In genomic region chr17:3073850-3074249, GRCh38 we compare ENCODE assay signal across 10 cellular contexts. TPM values are rescaled to one million over a fixed set of nuclear protein-coding genes. Genes with fewer than 3 reads are reported as not detected.
DNase-seq lines count a peak whose midpoint lies in the region; ATAC-seq and TF ChIP-seq lines count a peak whose summit lies in the region.
"Not testable (repeated sequence)": the region's sequence is repeated elsewhere in the genome, so short reads cannot be mapped to it uniquely, and the experiment has no call there.
"Had no signal": no experiment of that assay in that cellular context is flagged by ENCODE, and none has a peak within 500 bp of the region (broad histone marks: within the 10 kb centered on the region; RNA-seq: fewer than 3 reads in every experiment).

No MANE protein-coding gene starts in this region.

- not testable (repeated sequence) for H3K9me3 ChIP-seq in OCI-LY7 (ENCODE audit: low read length); lower lobe of right lung; upper lobe of right lung

- not testable (repeated sequence) for H3K27me3 ChIP-seq in lower lobe of right lung (ENCODE audit: low read depth); upper lobe of right lung

- CTCF ChIA-PET in OCI-LY7 (lab: Charles Lee; ENCODE audit: unreplicated experiment): not testable (repeated sequence)

- not testable (repeated sequence) for H3K79me2 ChIP-seq in OCI-LY7 (ENCODE audit: insufficient read depth, low read depth, low read length)

- H3K4me3 ChIP-seq in OCI-LY7 (ENCODE audit: low read depth, low read length, poor library complexity, severe bottlenecking); lower lobe of right lung; upper lobe of right lung: not testable (repeated sequence)

- POLR2A ChIA-PET in OCI-LY7 (lab: Charles Lee): not testable (repeated sequence)

- not testable (repeated sequence) for H4K20me1 ChIP-seq in OCI-LY7 (ENCODE audit: insufficient read depth, low read length)

- H2AFZ ChIP-seq in OCI-LY7 (ENCODE audit: low read length): not testable (repeated sequence)

- H3K4me2 ChIP-seq in OCI-LY7 (ENCODE audit: low read length): not testable (repeated sequence)

- 0 out of 2 replicates have a peak, but pooled peaks have one; percentile 12 for TF ChIP-seq CTCF in GM12874 (IDR thresholded peaks at IDR 0.05; ENCODE audit: insufficient read depth, low read depth, low read length)
- TF ChIP-seq CTCF in OCI-LY7 (conservative IDR thresholded peaks at IDR 0.05; ENCODE audit: low read length): peak; percentile 80
- TF ChIP-seq CTCF in lower lobe of right lung (IDR thresholded peaks at IDR 0.05): peak; percentile 12
- peak; percentile 23 for TF ChIP-seq CTCF in upper lobe of right lung (IDR thresholded peaks at IDR 0.05)

- intact Hi-C loops in OCI-LY7 (cut with micrococcal nuclease; ENCODE audit: unreplicated experiment); lower lobe of right lung (cut with DNase I); upper lobe of right lung (cut with DNase I): not testable (repeated sequence)

- BruUV-seq in OCI-LY7 (replicated peaks; lab: Mats Ljungman, UMichigan): not testable (repeated sequence)

- DNase-seq in CD1c-positive myeloid dendritic cell (ENCODE audit: extremely low spot score) (peak; percentile 45), MV-4-11 (lab: John Stamatoyannopoulos, UW) (peak; percentile 51), OCI-LY7 (ENCODE audit: low spot score) (peak; percentile 63)
- DNase-seq in lower lobe of right lung, upper lobe of right lung: not testable (repeated sequence)

- H3K4me1 ChIP-seq in OCI-LY7 (ENCODE audit: insufficient read depth, low read length, poor library complexity, severe bottlenecking); lower lobe of right lung; upper lobe of right lung: not testable (repeated sequence)

- H3K36me3 ChIP-seq in OCI-LY7 (ENCODE audit: insufficient read depth, low read length); lower lobe of right lung; upper lobe of right lung: not testable (repeated sequence)

- not testable (repeated sequence) for H3K9me2 ChIP-seq in OCI-LY7 (ENCODE audit: insufficient read depth, low read length)

- ATAC-seq in lower lobe of right lung, upper lobe of right lung: not testable (repeated sequence)

- not testable (repeated sequence) for H3K27ac ChIP-seq in OCI-LY7 (ENCODE audit: low read depth, low read length, poor library complexity, severe bottlenecking); lower lobe of right lung; upper lobe of right lung

RNA-seq across cellular contexts. Expression of gene OR1D5, which starts 10.4 kb away (rescaled TPM):
- total RNA-seq in OCI-LY7 (2014; rRNA removed; shearing (Covaris generic)): not detected in 2 replicates
- total RNA-seq in OCI-LY7 (2022) (not detected in 2 replicates), lower lobe of right lung (not detected), upper lobe of right lung (not detected)
- total RNA-seq: A172; Calu3; CD4-positive, alpha-beta memory T cell; HFFc6 had no signal

RNA-seq across cellular contexts. Expression of gene OR1D2, which starts 30.4 kb away (rescaled TPM):
- not detected in 2 replicates for total RNA-seq in OCI-LY7 (2014; rRNA removed; shearing (Covaris generic))
- total RNA-seq in OCI-LY7 (2022) (not detected in 2 replicates), lower lobe of right lung (not detected), upper lobe of right lung (not detected)
- total RNA-seq: A172; Calu3; CD4-positive, alpha-beta memory T cell; HFFc6 had no signal

RNA-seq across cellular contexts. Expression of gene OR1G1, which starts 53.5 kb away (rescaled TPM):
- total RNA-seq in OCI-LY7 (2014; rRNA removed; shearing (Covaris generic)): not detected in 2 replicates
- total RNA-seq in OCI-LY7 (2022) (not detected in 2 replicates), lower lobe of right lung (not detected), upper lobe of right lung (not detected)
- total RNA-seq: A172; Calu3; CD4-positive, alpha-beta memory T cell; HFFc6 had no signal

Comparison
In these comparisons a context has a peak if more than half of its experiments do, and no peak if none do; other contexts are left out.
1. CTCF ChIP-seq: peak in every context shown above with its lines; median percentile 80 in OCI-LY7; 23 in upper lobe of right lung; 12 in GM12874; 12 in lower lobe of right lung.